ENCODE assay signal across 9 cellular contexts in genomic region chr6:31791324-31792089, GRCh38. TPM values are rescaled to one million over a fixed set of nuclear protein-coding genes. Genes with fewer than 3 reads are reported as not detected.
DNase-seq lines count a peak whose midpoint lies in the region; ATAC-seq and TF ChIP-seq lines count a peak whose summit lies in the region.
"Had no signal": no experiment of that assay in that cellular context is flagged by ENCODE, and none has a peak within 500 bp of the region (broad histone marks: within the 10 kb centered on the region; RNA-seq: fewer than 3 reads in every experiment).

No MANE protein-coding gene starts in this region.

- no peaks in the 10 kb centered on the region for H3K27me3 ChIP-seq in CD8-positive, alpha-beta T cell (ENCODE audit: insufficient read depth, low read length)
- H3K27me3 ChIP-seq in kidney epithelial cell (ENCODE audit: control insufficient read depth, insufficient read depth, low read length) = no peaks in the 10 kb centered on the region
- H3K27me3 ChIP-seq in upper lobe of right lung = no peaks in the 10 kb centered on the region

- no peak overlapping the region for H3K27ac ChIP-seq in CD8-positive, alpha-beta T cell (ENCODE audit: low read depth, low read length)
- H3K27ac ChIP-seq in upper lobe of right lung = no peak overlapping the region

- intact Hi-C loops in CD8-positive, alpha-beta T cell (cut with DNase I, micrococcal nuclease) = no loop called here
- intact Hi-C loops in upper lobe of right lung (cut with DNase I) = no loop called here

- peaks cover 37% of the 10 kb centered on the region for H3K36me3 Mint-ChIP-seq in CD8-positive, alpha-beta T cell

- POLR2A ChIA-PET in CD8-positive, alpha-beta T cell (lab: Charles Lee) = no interaction called here

- CTCF ChIA-PET in CD8-positive, alpha-beta T cell (lab: Charles Lee) = interaction anchor here (0.7 to 1.4 kb wide), 7 partner anchors 10 to 61 kb away, joined by 3 to 6 read pairs (median 3); no protein-coding TSS in a partner anchor

- no peaks in the 10 kb centered on the region for H3K27me3 Mint-ChIP-seq in CD8-positive, alpha-beta T cell (ENCODE audit: low read depth)

- DNase-seq in CD8-positive, alpha-beta T cell = peak in 2 of 7 experiments; percentile 38 to 40
- peak; percentile 64 for DNase-seq in NCI-H69 (lab: John Stamatoyannopoulos, UW)
- DNase-seq in astrocyte of the cerebellum (ENCODE audit: low read depth) = no peak
- DNase-seq in kidney epithelial cell (ENCODE audit: low read depth) = no peak
- DNase-seq in upper lobe of right lung = no peak
- no peak for DNase-seq in T1000 (lab: John Stamatoyannopoulos, UW)

- peaks cover 20% of the 10 kb centered on the region for H3K4me1 ChIP-seq in CD8-positive, alpha-beta T cell (ENCODE audit: insufficient read depth, low read length)
- peaks cover 17% of the 10 kb centered on the region for H3K4me1 ChIP-seq in upper lobe of right lung

- peak; percentile 65 for TF ChIP-seq CTCF in CD8-positive, alpha-beta T cell (IDR thresholded peaks at IDR 0.05)
- peak; percentile 71 for TF ChIP-seq CTCF in GM12874 (IDR thresholded peaks at IDR 0.05; ENCODE audit: insufficient read depth, low read depth, low read length)
- peak; percentile 79 for TF ChIP-seq CTCF in astrocyte of the cerebellum (IDR thresholded peaks at IDR 0.05; ENCODE audit: low read depth, low read length, missing control alignments)
- peak; percentile 73 for TF ChIP-seq CTCF in kidney epithelial cell (IDR thresholded peaks at IDR 0.05; ENCODE audit: insufficient read depth, low read length, poor library complexity, severe bottlenecking)
- peak; percentile 57 for TF ChIP-seq CTCF in upper lobe of right lung (IDR thresholded peaks at IDR 0.05)

- in situ Hi-C loops in astrocyte of the cerebellum (cut with HindIII; ENCODE audit: low sequenced_read_pairs) = no loop called here

- H3K36me3 ChIP-seq in CD8-positive, alpha-beta T cell (ENCODE audit: insufficient read depth, low read length) = no peaks in the 10 kb centered on the region
- H3K36me3 ChIP-seq in kidney epithelial cell (ENCODE audit: control insufficient read depth, insufficient read depth, low read length) (no peaks in the 10 kb centered on the region), upper lobe of right lung (peaks cover 30% of the 10 kb centered on the region)

- H3K4me1 Mint-ChIP-seq in CD8-positive, alpha-beta T cell (ENCODE audit: low read depth) = peaks cover 27% of the 10 kb centered on the region

- H3K9me3 Mint-ChIP-seq in CD8-positive, alpha-beta T cell = no peaks in the 10 kb centered on the region

- peak overlapping the region; percentile 53 for H3K27ac Mint-ChIP-seq in CD8-positive, alpha-beta T cell

- no peak overlapping the region for H3K4me3 Mint-ChIP-seq in CD8-positive, alpha-beta T cell

- no peak for ATAC-seq in CD8-positive, alpha-beta T cell
- ATAC-seq in upper lobe of right lung (no peak), HG02884 (IDR thresholded peaks at IDR 0.05; ENCODE audit: unreplicated experiment) (no peak)

- no peak overlapping the region for H3K4me3 ChIP-seq in CD8-positive, alpha-beta T cell (ENCODE audit: low read depth, low read length)
- no peak overlapping the region for H3K4me3 ChIP-seq in astrocyte of the cerebellum (ENCODE audit: low read depth, low read length)
- no peak overlapping the region for H3K4me3 ChIP-seq in kidney epithelial cell (ENCODE audit: low read depth, low read length)
- H3K4me3 ChIP-seq in upper lobe of right lung = no peak overlapping the region
- H3K4me3 ChIP-seq: skin epidermis had no signal

- no peaks in the 10 kb centered on the region for H3K9me3 ChIP-seq in CD8-positive, alpha-beta T cell (ENCODE audit: low read length)
- no peaks in the 10 kb centered on the region for H3K9me3 ChIP-seq in upper lobe of right lung

RNA-seq across cellular contexts. Expression of gene VARS1, which starts 4.0 kb away (rescaled TPM):
- 10 to 100 TPM; 29.8 to 33.3 TPM for total RNA-seq in CD8-positive, alpha-beta T cell
- total RNA-seq in kidney epithelial cell (165 and 181 TPM in 2 replicates), upper lobe of right lung (53.0 TPM)

RNA-seq across cellular contexts. Expression of gene VWA7, which starts 14.4 kb away (rescaled TPM):
- 1 to 10 TPM in 1 of 2 experiments, under 1 TPM in 1; 0.65 to 1.2 TPM for total RNA-seq in CD8-positive, alpha-beta T cell
- 1.5 and 3.1 TPM in 2 replicates for total RNA-seq in kidney epithelial cell
- total RNA-seq in upper lobe of right lung = 3.4 TPM

RNA-seq across cellular contexts. Expression of gene LSM2, which starts 15.3 kb away (rescaled TPM):
- total RNA-seq in CD8-positive, alpha-beta T cell = 10 to 100 TPM; 19.6 to 26.4 TPM
- total RNA-seq in kidney epithelial cell = 78.6 and 89.0 TPM in 2 replicates
- total RNA-seq in upper lobe of right lung = 30.8 TPM

RNA-seq across cellular contexts. Expression of gene HSPA1L, which starts 23.6 kb away (rescaled TPM):
- 1 to 10 TPM; 1.2 TPM for total RNA-seq in CD8-positive, alpha-beta T cell
- total RNA-seq in kidney epithelial cell = 0.46 and 1.1 TPM in 2 replicates
- 2.0 TPM for total RNA-seq in upper lobe of right lung

RNA-seq across cellular contexts. Expression of gene HSPA1A, which starts 23.8 kb away (rescaled TPM):
- total RNA-seq in CD8-positive, alpha-beta T cell = 1 to 10 TPM; 2.1 to 2.2 TPM
- total RNA-seq in kidney epithelial cell = 54.6 and 67.0 TPM in 2 replicates
- total RNA-seq in upper lobe of right lung = 150 TPM
